ENCODE assay signal across 8 cellular contexts in the genomic region with DNA sequence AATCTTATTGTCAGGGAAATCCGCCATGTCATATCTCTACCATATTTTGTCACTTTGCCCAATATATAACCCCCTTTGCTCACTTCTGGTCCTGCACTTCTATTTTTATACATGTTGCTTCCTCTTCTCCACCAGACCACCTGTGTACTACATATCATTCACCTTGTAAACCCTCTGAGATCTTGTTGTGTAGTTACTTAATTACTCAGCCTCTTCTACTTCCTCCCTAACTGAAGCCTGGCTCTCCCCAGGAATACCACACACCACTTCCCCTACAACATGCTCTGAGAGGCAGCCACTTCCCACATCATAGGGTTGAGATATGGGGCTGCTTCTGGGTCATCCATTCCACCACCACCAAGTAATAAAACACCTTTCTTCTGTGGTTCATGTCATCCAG. TPM values are rescaled to one million over a fixed set of nuclear protein-coding genes. Genes with fewer than 3 reads are reported as not detected.
DNase-seq lines count a peak whose midpoint lies in the region; ATAC-seq lines count a peak whose summit lies in the region.

No MANE protein-coding gene starts in this region.

- H3K4me3 Mint-ChIP-seq in activated naive CD4-positive, alpha-beta T cell treated with anti-CD3 and anti-CD28 coated beads for 36 hours: no peak overlapping the region
- H3K4me3 Mint-ChIP-seq in stimulated activated memory B cell treated with anti-CD40 and anti-IgM and Interleukin-4, amounts not matched to agents 10 μg/mL and 1 μg/mL and 100 μg/mL, for 72 hours: no peak overlapping the region

- peaks cover 22% of the 10 kb centered on the region for H3K36me3 Mint-ChIP-seq in activated naive CD4-positive, alpha-beta T cell treated with anti-CD3 and anti-CD28 coated beads for 36 hours (ENCODE audit: low read depth)
- H3K36me3 Mint-ChIP-seq in stimulated activated memory B cell treated with anti-CD40 and anti-IgM and Interleukin-4, amounts not matched to agents 10 μg/mL and 1 μg/mL and 100 μg/mL, for 72 hours: peaks cover 25% of the 10 kb centered on the region

- H3K4me1 Mint-ChIP-seq in activated naive CD4-positive, alpha-beta T cell treated with anti-CD3 and anti-CD28 coated beads for 36 hours (ENCODE audit: low read depth): peaks cover 33% of the 10 kb centered on the region
- H3K4me1 Mint-ChIP-seq in stimulated activated memory B cell treated with anti-CD40 and anti-IgM and Interleukin-4, amounts not matched to agents 10 μg/mL and 1 μg/mL and 100 μg/mL, for 72 hours: peaks cover 46% of the 10 kb centered on the region

- peak; percentile 7 for DNase-seq in activated naive CD4-positive, alpha-beta T cell treated with anti-CD3 and anti-CD28 coated beads for 36 hours
- no peak for DNase-seq in activated naive CD4-positive, alpha-beta T cell treated with Interleukin-2 at 50 U/mL for 16 hours
- DNase-seq in SKM-1 (lab: John Stamatoyannopoulos, UW; ENCODE audit: unreplicated experiment) (peak; percentile 87), anterior cingulate cortex (lab: John Stamatoyannopoulos, UW) (no peak), OCI-M2 (lab: John Stamatoyannopoulos, UW; ENCODE audit: unreplicated experiment) (no peak), NCI-H2107 treated with DMSO at 0.1 percent for 48 hours (lab: John Stamatoyannopoulos, UW; ENCODE audit: unreplicated experiment) (no peak)

- no peak overlapping the region for H3K27ac Mint-ChIP-seq in activated naive CD4-positive, alpha-beta T cell treated with anti-CD3 and anti-CD28 coated beads for 36 hours
- H3K27ac Mint-ChIP-seq in stimulated activated memory B cell treated with anti-CD40 and anti-IgM and Interleukin-4, amounts not matched to agents 10 μg/mL and 1 μg/mL and 100 μg/mL, for 72 hours: peak overlapping the region; percentile 18

- peak; percentile 82 for ATAC-seq in HG02973 (IDR thresholded peaks at IDR 0.05; ENCODE audit: unreplicated experiment)
- ATAC-seq in stimulated activated memory B cell treated with anti-CD40 and anti-IgM and Interleukin-4, amounts not matched to agents 10 μg/mL and 1 μg/mL and 100 μg/mL, for 72 hours: peak; percentile 96

- intact Hi-C loops in activated naive CD4-positive, alpha-beta T cell treated with anti-CD3 and anti-CD28 coated beads for 36 hours (cut with micrococcal nuclease): no loop called here

- CTCF ChIA-PET in activated naive CD4-positive, alpha-beta T cell treated with anti-CD3 and anti-CD28 coated beads for 36 hours (lab: Charles Lee): interaction anchor here (0.6 kb wide), 1 partner anchor 53 kb away, joined by 3 read pairs; no protein-coding TSS in a partner anchor

- no peaks in the 10 kb centered on the region for H3K9me3 Mint-ChIP-seq in activated naive CD4-positive, alpha-beta T cell treated with anti-CD3 and anti-CD28 coated beads for 36 hours
- H3K9me3 Mint-ChIP-seq in stimulated activated memory B cell treated with anti-CD40 and anti-IgM and Interleukin-4, amounts not matched to agents 10 μg/mL and 1 μg/mL and 100 μg/mL, for 72 hours: no peaks in the 10 kb centered on the region

- no peaks in the 10 kb centered on the region for H3K27me3 Mint-ChIP-seq in activated naive CD4-positive, alpha-beta T cell treated with anti-CD3 and anti-CD28 coated beads for 36 hours (ENCODE audit: low read depth)
- no peaks in the 10 kb centered on the region for H3K27me3 Mint-ChIP-seq in stimulated activated memory B cell treated with anti-CD40 and anti-IgM and Interleukin-4, amounts not matched to agents 10 μg/mL and 1 μg/mL and 100 μg/mL, for 72 hours

RNA-seq across cellular contexts. Expression of a gene that starts 10.0 kb away (rescaled TPM):
- total RNA-seq in activated naive CD4-positive, alpha-beta T cell treated with anti-CD3 and anti-CD28 coated beads for 36 hours: 10 to 100 TPM; 47.7 to 49.3 TPM

RNA-seq across cellular contexts. Expression of a gene that starts 32.3 kb away (rescaled TPM):
- total RNA-seq in activated naive CD4-positive, alpha-beta T cell treated with anti-CD3 and anti-CD28 coated beads for 36 hours: not detected

RNA-seq across cellular contexts. Expression of a gene that starts 45.9 kb away (rescaled TPM):
- total RNA-seq in activated naive CD4-positive, alpha-beta T cell treated with anti-CD3 and anti-CD28 coated beads for 36 hours: under 1 TPM in 1 of 2 experiments, not detected in 1; 0.22 TPM

Comparison
In these comparisons a context has a peak if more than half of its experiments do, and no peak if none do; other contexts are left out.
1. DNase-seq: peak in activated naive CD4-positive, alpha-beta T cell treated with anti-CD3 and anti-CD28 coated beads for 36 hours (single experiment) and SKM-1 (single experiment); none in activated naive CD4-positive, alpha-beta T cell treated with Interleukin-2 at 50 U/mL for 16 hours (single experiment), anterior cingulate cortex (0 of 58), OCI-M2 (single experiment) and NCI-H2107 treated with DMSO at 0.1 percent for 48 hours (single experiment).